8 cellular contexts compared by ENCODE assay signal in genomic region chr3:100400782-100401673, GRCh38. TPM values are rescaled to one million over a fixed set of nuclear protein-coding genes. Genes with fewer than 3 reads are reported as not detected.
DNase-seq lines count a peak whose midpoint lies in the region; ATAC-seq and TF ChIP-seq lines count a peak whose summit lies in the region.

Gene LNP1 (plus strand): TSS chr3:100401539. CDS start chr3:100429730, 28,191 bp downstream.
Gene TOMM70 (minus strand): TSS chr3:100401089. CDS start chr3:100400949, 140 bp downstream.

- TF ChIP-seq POLR2A in GM10847 (IDR thresholded peaks at IDR 0.05; ENCODE audit: extremely low read depth, insufficient read length): peak; percentile 73

- TF ChIP-seq CTCF in osteoblast (IDR thresholded peaks at IDR 0.05; ENCODE audit: extremely low read depth, low read depth, low read length): no peak
- no peak for TF ChIP-seq CTCF in thoracic aorta (IDR thresholded peaks at IDR 0.05)

- H3K4me3 ChIP-seq in osteoblast (ENCODE audit: insufficient read depth, low read length): peak within 1 kb of the TSS; percentile 90
- peak within 1 kb of the TSS; percentile 98 for H3K4me3 ChIP-seq in thoracic aorta

- H3K27ac Mint-ChIP-seq in activated naive CD8-positive, alpha-beta T cell treated with anti-CD3 and anti-CD28 coated beads for 36 hours: peak within 1 kb of the TSS; percentile 95

- H3K4me3 Mint-ChIP-seq in activated naive CD8-positive, alpha-beta T cell treated with anti-CD3 and anti-CD28 coated beads for 36 hours: peak within 1 kb of the TSS; percentile 97

- H3K4me2 ChIP-seq in osteoblast (ENCODE audit: insufficient read depth, low read length): peak within 1 kb of the TSS; percentile 100

- H3K4me1 ChIP-seq in osteoblast (ENCODE audit: insufficient read depth, low read length) (peaks cover 29% of the 10 kb centered on the region), thoracic aorta (ENCODE audit: control insufficient read depth in 1 of 2, low read depth in 2 of 2) (peaks cover 25 to 39% of the 10 kb centered on the region in 2 donors)

- H3K27ac ChIP-seq in osteoblast (ENCODE audit: low read depth, low read length) (peak within 1 kb of the TSS; percentile 100), thoracic aorta (peak within 1 kb of the TSS; percentile 93 to 95)

- H3K4me1 Mint-ChIP-seq in activated naive CD8-positive, alpha-beta T cell treated with anti-CD3 and anti-CD28 coated beads for 36 hours: peaks cover 54% of the 10 kb centered on the region

- H3K79me2 ChIP-seq in osteoblast (ENCODE audit: insufficient read depth, low read length): peaks cover 83% of the 10 kb centered on the region

- no peaks in the 10 kb centered on the region for H3K27me3 ChIP-seq in osteoblast (ENCODE audit: insufficient read depth, low read length)
- H3K27me3 ChIP-seq in thoracic aorta (replicated peaks; ENCODE audit: insufficient read depth): no peaks in the 10 kb centered on the region

- DNase-seq in NCI-H1105 (lab: John Stamatoyannopoulos, UW) (peak; percentile 99), SKM-1 (lab: John Stamatoyannopoulos, UW; ENCODE audit: unreplicated experiment) (peak; percentile 94), head of caudate nucleus (peak; percentile 95 to 99 (median 98)), osteoblast (ENCODE audit: insufficient read length, low spot score, missing footprints) (peak; percentile 96), thoracic aorta (ENCODE audit: low spot score) (peak; percentile 95)
- peak; percentile 92 for DNase-seq in activated naive CD8-positive, alpha-beta T cell treated with anti-CD3 and anti-CD28 coated beads for 36 hours

- peaks cover 27% of the 10 kb centered on the region for H4K20me1 ChIP-seq in osteoblast (ENCODE audit: insufficient read depth, low read length)

- ATAC-seq in HG02642 (IDR thresholded peaks at IDR 0.05; ENCODE audit: poor library complexity, unreplicated experiment) (peak; percentile 92), thoracic aorta (ENCODE audit: insufficient number of reproducible peaks, low FRiP score, low read depth) (peak; percentile 100)

- no peaks in the 10 kb centered on the region for H3K36me3 ChIP-seq in osteoblast (ENCODE audit: insufficient read depth, low read length)
- no peaks in the 10 kb centered on the region for H3K36me3 ChIP-seq in thoracic aorta

- intact Hi-C loops in head of caudate nucleus (cut with DNase I): loop anchor here (5.0 kb wide), 1 partner anchor 306 kb away; the partner anchor contains the start of gene TFG

- H3K36me3 Mint-ChIP-seq in activated naive CD8-positive, alpha-beta T cell treated with anti-CD3 and anti-CD28 coated beads for 36 hours: peaks cover 36% of the 10 kb centered on the region

- peaks cover 2% of the 10 kb centered on the region for H3K9me3 Mint-ChIP-seq in activated naive CD8-positive, alpha-beta T cell treated with anti-CD3 and anti-CD28 coated beads for 36 hours

- H3K9me3 ChIP-seq in osteoblast (ENCODE audit: low read depth, low read length) (no peaks in the 10 kb centered on the region), thoracic aorta (no peaks in the 10 kb centered on the region)

- H3K27me3 Mint-ChIP-seq in activated naive CD8-positive, alpha-beta T cell treated with anti-CD3 and anti-CD28 coated beads for 36 hours: no peaks in the 10 kb centered on the region

- peak within 1 kb of the TSS; percentile 94 for H2AFZ ChIP-seq in osteoblast (ENCODE audit: low read length)

RNA-seq across cellular contexts. Expression of gene LNP1, which starts in this region (rescaled TPM):
- 1 to 10 TPM; 1.7 to 1.9 TPM for total RNA-seq in activated naive CD8-positive, alpha-beta T cell treated with anti-CD3 and anti-CD28 coated beads for 36 hours
- total RNA-seq in osteoblast (2.9 and 3.2 TPM in 2 replicates), thoracic aorta (10 to 100 TPM in 1 of 2 donors, 1 to 10 TPM in 1; 3.0 to 11.4 TPM)

RNA-seq across cellular contexts. Expression of gene TOMM70, which starts in this region (rescaled TPM):
- total RNA-seq in activated naive CD8-positive, alpha-beta T cell treated with anti-CD3 and anti-CD28 coated beads for 36 hours: 10 to 100 TPM; 68.8 to 70.8 TPM
- 52.5 and 57.8 TPM in 2 replicates for total RNA-seq in osteoblast
- 10 to 100 TPM; 22.5 to 30.3 TPM for total RNA-seq in thoracic aorta

Comparison
In these comparisons a context has a peak if more than half of its experiments do, and no peak if none do; other contexts are left out.
1. Peak in every context shown above with its lines: DNase-seq, ATAC-seq, H3K4me3 ChIP-seq and H3K27ac ChIP-seq.